Comparison of ENCODE assay signal across 31 cellular contexts in genomic region chr17:50583636-50584035, GRCh38. TPM values are rescaled to one million over a fixed set of nuclear protein-coding genes. Genes with fewer than 3 reads are reported as not detected.
A peak's percentile ranks its signal among the peaks of the same experiment; 100 is the strongest.
DNase-seq lines count a peak whose midpoint lies in the region; ATAC-seq and TF ChIP-seq lines count a peak whose summit lies in the region.
"Had no signal": no experiment of that assay in that cellular context is flagged by ENCODE, and none has a peak within 500 bp of the region (broad histone marks: within the 10 kb centered on the region; RNA-seq: fewer than 3 reads in every experiment).

No MANE protein-coding gene starts in this region.

- no peak for TF ChIP-seq CTCF in glutamatergic neuron (IDR thresholded peaks at IDR 0.05; ENCODE audit: partially characterized antibody, unreplicated experiment)

- H3K36me3 Mint-ChIP-seq in glutamatergic neuron (ENCODE audit: unreplicated experiment): no peaks in the 10 kb centered on the region
- H3K36me3 Mint-ChIP-seq: activated naive CD4-positive, alpha-beta T cell treated with anti-CD3 and anti-CD28 coated beads, Interleukin-2, amount 50 U/mL, for 24 hours; CD14-positive monocyte; natural killer cell had no signal

- H3K9me2 ChIP-seq in Karpas-422 (replicated peaks; ENCODE audit: insufficient read depth, low read length): no peaks in the 10 kb centered on the region

- peaks cover 8% of the 10 kb centered on the region for H3K9me3 Mint-ChIP-seq in glutamatergic neuron (ENCODE audit: unreplicated experiment)
- H3K9me3 Mint-ChIP-seq: activated CD4-positive, alpha-beta T cell treated with anti-CD3 and anti-CD28 coated beads, Interleukin-2, amount 10 ng/mL, durations not matched to agents 24 days and 14 days; activated naive CD4-positive, alpha-beta T cell treated with anti-CD3 and anti-CD28 coated beads, Interleukin-2, amount 50 U/mL, for 24 hours; natural killer cell had no signal

- no peaks in the 10 kb centered on the region for H3K79me2 ChIP-seq in Karpas-422 (ENCODE audit: low read length)

- peak; percentile 75 for DNase-seq in ELF-1 (ENCODE audit: low read depth, low spot score)
- DNase-seq in Karpas-422: peak; percentile 51
- no peak for DNase-seq in glutamatergic neuron
- peak; percentile 73 for DNase-seq in iPS-NIHi7 (ENCODE audit: extremely low spot score)
- DNase-seq in NCI-H774 (lab: John Stamatoyannopoulos, UW): no peak
- DNase-seq in NCI-H345 (lab: John Stamatoyannopoulos, UW): no peak
- DNase-seq: activated CD4-positive, alpha-beta T cell treated with anti-CD3 and anti-CD28 coated beads, Interleukin-2, amount 10 ng/mL, durations not matched to agents 24 days and 14 days; activated CD8-positive, alpha-beta memory T cell treated with anti-CD3 and anti-CD28 coated beads for 24 hours; activated T-cell treated with anti-CD3 and anti-CD28 coated beads for 4 hours; GM23248; islet precursor cell; Kasumi-1; natural killer cell; NCI-H1417 treated with DMSO at 0.1 percent for 48 hours; NCI-H2081; NCI-H2227 treated with DMSO at 0.1 percent for 48 hours; NCI-H748 treated with DMSO at 0.1 percent for 48 hours; SJCRH30; stimulated activated naive CD4-positive, alpha-beta T cell treated with Interleukin-2 at 50 U/mL for 16 hours; SW 1271; T1000 had no signal

- peaks cover 15% of the 10 kb centered on the region for H3K4me1 Mint-ChIP-seq in glutamatergic neuron (ENCODE audit: low read depth, unreplicated experiment)
- H3K4me1 Mint-ChIP-seq: activated CD4-positive, alpha-beta T cell treated with anti-CD3 and anti-CD28 coated beads, Interleukin-2, amount 10 ng/mL, durations not matched to agents 24 days and 14 days; activated naive CD4-positive, alpha-beta T cell treated with anti-CD3 and anti-CD28 coated beads, Interleukin-2, amount 50 U/mL, for 24 hours; CD14-positive monocyte; natural killer cell had no signal

- H3K27ac ChIP-seq in Karpas-422 (ENCODE audit: low read length): no peak overlapping the region
- H3K27ac ChIP-seq: GM23248, SJCRH30, skin epidermis, suprapubic skin had no signal

- no peaks in the 10 kb centered on the region for H3K4me1 ChIP-seq in Karpas-422 (ENCODE audit: low read length)
- H3K4me1 ChIP-seq: SJCRH30 had no signal

- no peak overlapping the region for H3K9ac ChIP-seq in Karpas-422 (ENCODE audit: low read length)
- H3K9ac ChIP-seq: GM23248 had no signal

- H4K20me1 ChIP-seq in Karpas-422 (ENCODE audit: insufficient read depth, low read depth, low read length): peaks cover 3% of the 10 kb centered on the region; the same call in 1 of the 2 replicates

- no peaks in the 10 kb centered on the region for H3K27me3 ChIP-seq in Karpas-422 (ENCODE audit: low read length)
- H3K27me3 ChIP-seq: SJCRH30 had no signal

- no peak overlapping the region for H3K27ac Mint-ChIP-seq in glutamatergic neuron (ENCODE audit: unreplicated experiment)
- H3K27ac Mint-ChIP-seq: activated CD4-positive, alpha-beta T cell treated with anti-CD3 and anti-CD28 coated beads, Interleukin-2, amount 10 ng/mL, durations not matched to agents 24 days and 14 days; activated naive CD4-positive, alpha-beta T cell treated with anti-CD3 and anti-CD28 coated beads, Interleukin-2, amount 50 U/mL, for 24 hours; CD14-positive monocyte; natural killer cell had no signal

- H3K4me3 Mint-ChIP-seq in glutamatergic neuron (ENCODE audit: unreplicated experiment): peak overlapping the region; percentile 15
- H3K4me3 Mint-ChIP-seq: activated CD4-positive, alpha-beta T cell treated with anti-CD3 and anti-CD28 coated beads, Interleukin-2, amount 10 ng/mL, durations not matched to agents 24 days and 14 days; activated naive CD4-positive, alpha-beta T cell treated with anti-CD3 and anti-CD28 coated beads, Interleukin-2, amount 50 U/mL, for 24 hours; natural killer cell had no signal

- H3K36me3 ChIP-seq in Karpas-422 (ENCODE audit: insufficient read depth, low read length): no peaks in the 10 kb centered on the region
- H3K36me3 ChIP-seq: SJCRH30, suprapubic skin had no signal

- H2AFZ ChIP-seq in Karpas-422 (ENCODE audit: low read length): no peak overlapping the region
- H2AFZ ChIP-seq: GM23248 had no signal

- no peak overlapping the region for H3K4me3 ChIP-seq in Karpas-422 (ENCODE audit: low read length)
- H3K4me3 ChIP-seq: GM23248, lung, SJCRH30, skin epidermis, suprapubic skin had no signal

- H3K27me3 Mint-ChIP-seq in glutamatergic neuron (ENCODE audit: unreplicated experiment): peaks cover 15% of the 10 kb centered on the region
- H3K27me3 Mint-ChIP-seq: activated naive CD4-positive, alpha-beta T cell treated with anti-CD3 and anti-CD28 coated beads, Interleukin-2, amount 50 U/mL, for 24 hours had no signal

- H3K9me3 ChIP-seq in Karpas-422 (ENCODE audit: low read length): no peaks in the 10 kb centered on the region
- H3K9me3 ChIP-seq: SJCRH30, suprapubic skin had no signal

- no peak for ATAC-seq in HG03097 (IDR thresholded peaks at IDR 0.05; ENCODE audit: low FRiP score, unreplicated experiment)
- ATAC-seq in GM19467 (IDR thresholded peaks at IDR 0.05; ENCODE audit: unreplicated experiment): no peak
- ATAC-seq: natural killer cell had no signal

- no peak overlapping the region for H3K4me2 ChIP-seq in Karpas-422 (ENCODE audit: low read depth, low read length, poor library complexity, severe bottlenecking)

RNA-seq across cellular contexts. Expression of gene CACNA1G, which starts 23.1 kb away (rescaled TPM):
- total RNA-seq in Karpas-422 (2014; rRNA removed; shearing (Covaris generic); ENCODE audit: low replicate concordance): not detected in 2 replicates
- 2.2 TPM for total RNA-seq in glutamatergic neuron (ENCODE audit: unreplicated experiment)
- total RNA-seq: bronchial epithelial cell, natural killer cell had no signal

RNA-seq across cellular contexts. Expression of gene SPATA20, which starts 36.7 kb away (rescaled TPM):
- total RNA-seq in Karpas-422 (2014; rRNA removed; shearing (Covaris generic); ENCODE audit: low replicate concordance): 38.8 and 76.8 TPM in 2 replicates
- 14.0 TPM for total RNA-seq in glutamatergic neuron (ENCODE audit: unreplicated experiment)

RNA-seq across cellular contexts. Expression of gene ABCC3, which starts 51.0 kb away (rescaled TPM):
- not detected in 2 replicates for total RNA-seq in Karpas-422 (2014; rRNA removed; shearing (Covaris generic); ENCODE audit: low replicate concordance)
- total RNA-seq in glutamatergic neuron (ENCODE audit: unreplicated experiment): not detected
- total RNA-seq: activated CD4-positive, alpha-beta T cell treated with anti-CD3 and anti-CD28 coated beads, Interleukin-2, amount 10 ng/mL, durations not matched to agents 24 days and 14 days had no signal

RNA-seq across cellular contexts. Expression of gene EPN3, which starts 51.1 kb away (rescaled TPM):
- total RNA-seq in Karpas-422 (2014; rRNA removed; shearing (Covaris generic); ENCODE audit: low replicate concordance): not detected in 2 replicates
- 0.12 TPM for total RNA-seq in glutamatergic neuron (ENCODE audit: unreplicated experiment)
- total RNA-seq: activated CD4-positive, alpha-beta T cell treated with anti-CD3 and anti-CD28 coated beads, Interleukin-2, amount 10 ng/mL, durations not matched to agents 24 days and 14 days; GM23248; mononuclear cell; natural killer cell; osteocyte; SJCRH30 had no signal

Comparison
In these comparisons a context has a peak if more than half of its experiments do, and no peak if none do; other contexts are left out.
1. DNase-seq: peak in ELF-1 (single experiment), Karpas-422 (single experiment) and iPS-NIHi7 (single experiment); none in glutamatergic neuron (single experiment), NCI-H774 (single experiment) and NCI-H345 (single experiment).